Comparison of ENCODE assay signal across 29 cellular contexts in the genomic region with DNA sequence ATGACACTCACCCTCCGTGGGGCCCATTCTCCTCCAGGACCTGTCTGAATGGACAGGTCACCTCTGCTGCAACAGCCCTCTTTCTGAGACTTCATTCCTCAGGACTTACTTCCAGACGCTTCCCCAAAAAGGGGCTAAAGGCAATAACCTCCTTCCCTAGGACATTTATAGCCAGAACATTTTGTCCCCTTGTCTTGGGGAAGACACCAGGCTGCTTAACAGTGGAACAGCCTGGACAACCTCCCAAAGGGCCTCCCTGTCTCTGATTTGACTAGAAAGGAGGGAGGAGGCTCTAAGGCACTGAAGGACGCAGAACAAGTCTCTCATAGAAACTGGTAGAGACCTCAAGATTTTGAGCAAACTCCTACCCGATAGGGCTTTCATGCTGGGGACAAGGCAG. TPM values are rescaled to one million over a fixed set of nuclear protein-coding genes. Genes with fewer than 3 reads are reported as not detected.
A peak's percentile ranks its signal among the peaks of the same experiment; 100 is the strongest.
DNase-seq lines count a peak whose midpoint lies in the region; ATAC-seq and TF ChIP-seq lines count a peak whose summit lies in the region.
"Had no signal": no experiment of that assay in that cellular context is flagged by ENCODE, and none has a peak within 500 bp of the region (broad histone marks: within the 10 kb centered on the region; RNA-seq: fewer than 3 reads in every experiment).

No MANE protein-coding gene starts in this region.

- H3K4me3 ChIP-seq in left ventricle myocardium inferior (peak overlapping the region; percentile 37), right lobe of liver (no peak overlapping the region), spleen (no peak overlapping the region), aorta (ENCODE audit: low read length in 2 of 2) (no peak overlapping the region)

- peaks cover 28% of the 10 kb centered on the region for H3K27me3 Mint-ChIP-seq in mesothelial cell of epicardium (ENCODE audit: low read depth)
- no peaks in the 10 kb centered on the region for H3K27me3 Mint-ChIP-seq in progenitor cell of endocrine pancreas
- H3K27me3 Mint-ChIP-seq: dendritic cell treated with granulocyte-macrophage colony-stimulating factor and Interleukin-4, amounts not matched to agents 40 ng/mL and 50 ng/mL, for 4 days had no signal

- H3K36me3 Mint-ChIP-seq in mesothelial cell of epicardium (no peaks in the 10 kb centered on the region), progenitor cell of endocrine pancreas (ENCODE audit: insufficient read depth) (peaks cover 2% of the 10 kb centered on the region)
- H3K36me3 Mint-ChIP-seq: immature natural killer cell, type B pancreatic cell had no signal

- no peak for TF ChIP-seq POLR2A in right lobe of liver (IDR thresholded peaks at IDR 0.05)
- no peak for TF ChIP-seq POLR2A in spleen (IDR thresholded peaks at IDR 0.05)

- intact Hi-C loops in left ventricle myocardium inferior (cut with micrococcal nuclease) (no loop called here), left cardiac atrium (cut with DNase I) (no loop called here), right lobe of liver (cut with DNase I) (no loop called here), spleen (cut with DNase I; ENCODE audit: low total_unique reads) (no loop called here), aorta (cut with DNase I) (no loop called here)

- no peak for DNase-seq in left ventricle myocardium inferior
- no peak for DNase-seq in left cardiac atrium
- no peak for DNase-seq in right lobe of liver
- DNase-seq in spleen = peak; percentile 65
- DNase-seq in aorta = peak; percentile 7 to 17
- no peak for DNase-seq in mesothelial cell of epicardium (ENCODE audit: low spot score in 2 of 2, unreplicated experiment in 2 of 2)
- DNase-seq in progenitor cell of endocrine pancreas (ENCODE audit: low spot score, unreplicated experiment) = no peak
- no peak for DNase-seq in kidney tubule cell (ENCODE audit: low spot score)
- DNase-seq: activated CD4-positive, alpha-beta T cell treated with anti-CD3 and anti-CD28 coated beads, Interleukin-2, amount 50 U/mL, for 48 hours; activated T-cell treated with anti-CD3 and anti-CD28 coated beads, Interleukin-2, amount 50 U/mL, for 48 hours; CD4-positive, alpha-beta T cell; foreskin melanocyte; hippocampal formation; immature natural killer cell; Karpas-422; mesendoderm; NCI-H2081 treated with DMSO at 0.1 percent for 48 hours; NCI-H2227 treated with DMSO at 0.1 percent for 48 hours; NCI-H69; SHP77 treated with DMSO at 0.1 percent for 48 hours; small intestine; stimulated activated naive CD8-positive, alpha-beta T cell treated with anti-CD3 and anti-CD28 coated beads, Interleukin-15, Interleukin-2, amounts not matched to agents 100 U/mL and 50 U/mL, for 24 hours had no signal

- WGBS in right lobe of liver (ENCODE audit: insufficient coverage, low coverage, low lambda C conversion rate, missing lambda C conversion rate) = 74% methylated on average over 2 of the region's 4 CpGs
- 78 to 92% (median 90%) methylated on average over 4 of the region's 4 CpGs for WGBS in spleen, 5 donors
- 77 to 84% methylated on average over 4 of the region's 4 CpGs for WGBS in aorta, 2 donors

- H3K9me3 Mint-ChIP-seq in mesothelial cell of epicardium = no peaks in the 10 kb centered on the region
- no peaks in the 10 kb centered on the region for H3K9me3 Mint-ChIP-seq in progenitor cell of endocrine pancreas (ENCODE audit: low read depth)
- H3K9me3 Mint-ChIP-seq: CD4-positive, alpha-beta T cell; central memory CD8-positive, alpha-beta T cell; dendritic cell treated with granulocyte-macrophage colony-stimulating factor and Interleukin-4, amounts not matched to agents 40 ng/mL and 50 ng/mL, for 4 days; immature natural killer cell; type B pancreatic cell had no signal

- no peak overlapping the region for H3K4me3 Mint-ChIP-seq in mesothelial cell of epicardium
- H3K4me3 Mint-ChIP-seq in progenitor cell of endocrine pancreas (ENCODE audit: low read depth) = no peak overlapping the region
- H3K4me3 Mint-ChIP-seq: CD4-positive, alpha-beta T cell; central memory CD8-positive, alpha-beta T cell; dendritic cell treated with granulocyte-macrophage colony-stimulating factor and Interleukin-4, amounts not matched to agents 40 ng/mL and 50 ng/mL, for 4 days; immature natural killer cell; type B pancreatic cell had no signal

- H3K27ac ChIP-seq in left ventricle myocardium inferior (replicated peaks) (peak overlapping the region; percentile 89), right lobe of liver (peak overlapping the region in 2 of 3 donors; percentile 37 to 56), spleen (peak overlapping the region in 5 of 8 donors; percentile 2 to 79 (median 76)), aorta (ENCODE audit: low read depth in 1 of 2, low read length in 2 of 2) (no peak overlapping the region)
- H3K27ac ChIP-seq: neutrophil had no signal

- no peak overlapping the region for H3K27ac Mint-ChIP-seq in mesothelial cell of epicardium
- H3K27ac Mint-ChIP-seq in progenitor cell of endocrine pancreas = no peak overlapping the region
- H3K27ac Mint-ChIP-seq: CD4-positive, alpha-beta T cell; dendritic cell treated with granulocyte-macrophage colony-stimulating factor and Interleukin-4, amounts not matched to agents 40 ng/mL and 50 ng/mL, for 4 days; immature natural killer cell; type B pancreatic cell had no signal

- H3K27me3 ChIP-seq in left ventricle myocardium inferior (ENCODE audit: low read depth) (no peaks in the 10 kb centered on the region), right lobe of liver (no peaks in the 10 kb centered on the region), spleen (replicated peaks in 1 of 7) (no peaks in the 10 kb centered on the region), aorta (ENCODE audit: control insufficient read depth in 1 of 2, insufficient read depth in 2 of 2, low read length in 1 of 2) (no peaks in the 10 kb centered on the region)

- H3K4me1 Mint-ChIP-seq in mesothelial cell of epicardium (peaks cover 28% of the 10 kb centered on the region), progenitor cell of endocrine pancreas (ENCODE audit: low read depth) (peaks cover 71% of the 10 kb centered on the region)
- H3K4me1 Mint-ChIP-seq: immature natural killer cell had no signal

- no peaks in the 10 kb centered on the region for H3K36me3 ChIP-seq in left ventricle myocardium inferior
- no peaks in the 10 kb centered on the region for H3K36me3 ChIP-seq in right lobe of liver
- H3K36me3 ChIP-seq in spleen = no peaks in the 10 kb centered on the region
- no peaks in the 10 kb centered on the region for H3K36me3 ChIP-seq in aorta (ENCODE audit: control insufficient read depth in 1 of 2, insufficient read depth in 2 of 2, low read length in 1 of 2)
- H3K36me3 ChIP-seq: neutrophil had no signal

- no peak for TF ChIP-seq CTCF in left ventricle myocardium inferior (IDR thresholded peaks at IDR 0.05; ENCODE audit: borderline replicate concordance)
- no peak for TF ChIP-seq CTCF in right lobe of liver (IDR thresholded peaks at IDR 0.05)
- no peak for TF ChIP-seq CTCF in spleen (IDR thresholded peaks at IDR 0.05 in 8 of 11, conservative IDR thresholded peaks at IDR 0.05 in 3 of 11)
- no peak for TF ChIP-seq CTCF in mesothelial cell of epicardium (IDR thresholded peaks at IDR 0.05; ENCODE audit: unreplicated experiment)
- no peak for TF ChIP-seq CTCF in progenitor cell of endocrine pancreas (IDR thresholded peaks at IDR 0.05; ENCODE audit: unreplicated experiment)

- H3K9me3 ChIP-seq in left ventricle myocardium inferior (replicated peaks) (no peaks in the 10 kb centered on the region), right lobe of liver (no peaks in the 10 kb centered on the region), spleen (no peaks in the 10 kb centered on the region), aorta (ENCODE audit: control insufficient read depth, low read length) (no peaks in the 10 kb centered on the region)
- H3K9me3 ChIP-seq: neutrophil had no signal

- ATAC-seq in left cardiac atrium (no peak), right lobe of liver (peak in 1 of 4 donors; percentile 9), aorta (ENCODE audit: low FRiP score) (no peak)
- ATAC-seq: activated CD4-positive, CD25-positive, alpha-beta regulatory T cell treated with anti-CD3 and anti-CD28 coated beads, Interleukin-2, amount 50 U/mL, for 24 hours; HCT116; stimulated activated naive CD8-positive, alpha-beta T cell treated with anti-CD3 and anti-CD28 coated beads, Interleukin-15, Interleukin-2, amounts not matched to agents 100 U/mL and 50 U/mL, for 24 hours had no signal

- H3K4me1 ChIP-seq in left ventricle myocardium inferior = peaks cover 100% of the 10 kb centered on the region
- peaks cover 0 to 9% (median 4%) of the 10 kb centered on the region in 4 donors for H3K4me1 ChIP-seq in right lobe of liver
- H3K4me1 ChIP-seq in spleen = peaks cover 0 to 17% (median 3%) of the 10 kb centered on the region in 6 donors
- H3K4me1 ChIP-seq in aorta (ENCODE audit: control insufficient read depth in 1 of 2, insufficient read depth in 2 of 2, low read length in 2 of 2) = peaks cover 5 to 7% of the 10 kb centered on the region in 2 donors

RNA-seq across cellular contexts. Expression of gene ADCY5, which starts 32.7 kb away (rescaled TPM):
- total RNA-seq in left ventricle myocardium inferior (249 TPM), left cardiac atrium (100 to 1,000 TPM; 104 to 134 TPM), right lobe of liver (1 to 10 TPM; 1.9 to 3.7 (median 2.7) TPM), spleen (10 to 100 TPM in 6 of 7 donors, 1 to 10 TPM in 1; 9.5 to 20.6 (median 13.8) TPM), aorta (10 to 100 TPM; 65.5 to 72.7 TPM), mesothelial cell of epicardium (6.8 to 8.4 TPM (median 7.2 TPM) in 3 replicates), progenitor cell of endocrine pancreas (33.8 and 35.9 TPM in 2 replicates)
- polyA plus RNA-seq in spleen (1 to 10 TPM; 1.7 to 3.7 (median 2.0) TPM), aorta (10 to 100 TPM in 1 of 2 donors, 1 to 10 TPM in 1; 6.6 to 16.3 TPM)
- total RNA-seq: CD4-positive, alpha-beta T cell; T-helper 2 cell treated with Interferon-gamma antibody and Interleukin-4, amounts not matched to agents 100 ng/mL and 5 ng/mL, for 36 hours had no signal

Comparison
In these comparisons a context has a peak if more than half of its experiments do, and no peak if none do; other contexts are left out.
1. DNase-seq: peak in spleen (single experiment) and aorta (2 of 2); none in left ventricle myocardium inferior (single experiment), left cardiac atrium (single experiment), right lobe of liver (0 of 3), mesothelial cell of epicardium (0 of 2), progenitor cell of endocrine pancreas (single experiment) and kidney tubule cell (single experiment).
2. H3K27ac ChIP-seq: peak in left ventricle myocardium inferior (single experiment), right lobe of liver (2 of 3) and spleen (5 of 8); none in aorta (0 of 2).